11 cellular contexts compared by ENCODE assay signal in the genomic region with DNA sequence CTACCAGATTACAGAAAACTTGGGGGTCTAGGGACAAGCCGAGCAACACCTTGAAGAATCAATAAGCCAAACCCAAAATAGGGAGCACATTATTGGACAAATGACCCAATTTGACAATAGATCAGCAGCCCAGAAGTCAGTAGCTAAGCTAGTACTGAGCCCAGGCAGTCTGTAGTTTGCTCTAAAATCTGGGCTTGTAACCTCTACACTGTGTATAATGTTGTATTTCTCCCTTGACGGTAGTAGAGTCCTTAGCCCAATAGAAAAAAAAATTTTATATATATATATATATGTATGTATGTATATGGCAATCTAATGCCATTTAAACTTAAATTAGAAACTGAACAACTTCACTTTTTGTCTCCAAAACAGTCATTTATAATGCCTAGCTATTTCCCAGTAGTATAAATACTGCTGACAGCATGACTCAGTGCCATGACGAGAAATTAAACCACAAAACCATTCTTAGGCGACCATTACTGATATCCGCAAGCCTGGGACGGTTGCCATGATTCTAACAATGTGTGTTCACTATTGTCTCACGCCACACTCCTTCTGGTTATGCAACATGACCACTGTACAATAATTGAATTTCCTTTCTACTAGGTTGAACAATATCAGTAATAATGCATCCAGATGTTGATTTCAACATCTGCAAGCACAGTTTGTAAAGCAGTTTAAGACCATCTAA.
DNase-seq lines count a peak whose midpoint lies in the region; ATAC-seq and TF ChIP-seq lines count a peak whose summit lies in the region.
"Had no signal": no experiment of that assay in that cellular context is flagged by ENCODE, and none has a peak within 500 bp of the region (broad histone marks: within the 10 kb centered on the region; RNA-seq: fewer than 3 reads in every experiment).

No MANE protein-coding gene starts in this region.

- no peak for ATAC-seq in HG03469 (IDR thresholded peaks at IDR 0.05; ENCODE audit: unreplicated experiment)

- CTCF ChIA-PET in AG04450 (lab: Charles Lee): interaction anchor here (1.1 to 1.4 kb wide), 2 partner anchors 134 to 143 kb away, joined by 4 to 5 read pairs; no protein-coding TSS in a partner anchor

- POLR2A ChIA-PET in AG04450 (lab: Yijun Ruan, JAX): interaction anchor here (0.6 kb wide), 1 partner anchor 84 kb away, joined by 7 read pairs; no protein-coding TSS in a partner anchor

- 0 out of 2 replicates have a peak, but pooled peaks cover 3% of the 10 kb centered on the region for H3K4me1 ChIP-seq in SJCRH30

- no peaks in the 10 kb centered on the region for H3K9me3 ChIP-seq in AG04450 (ENCODE audit: control insufficient read depth, insufficient read depth, low read length)
- H3K9me3 ChIP-seq in SJCRH30 (replicated peaks): no peaks in the 10 kb centered on the region
- H3K9me3 ChIP-seq: neutrophil had no signal

- TF ChIP-seq CTCF in AG04450 (IDR thresholded peaks at IDR 0.05; ENCODE audit: low read depth, low read length): no peak
- no peak for TF ChIP-seq CTCF in fibroblast of the aortic adventitia (IDR thresholded peaks at IDR 0.05; ENCODE audit: insufficient read depth, low read length)

- H3K4me3 ChIP-seq in AG04450 (ENCODE audit: low read depth, low read length): no peak overlapping the region
- no peak overlapping the region for H3K4me3 ChIP-seq in SJCRH30
- no peak overlapping the region for H3K4me3 ChIP-seq in fibroblast of the aortic adventitia (ENCODE audit: low read depth, low read length)

- peak; percentile 88 for DNase-seq in AG04450 (ENCODE audit: low read depth, low spot score)
- peak; percentile 56 for DNase-seq in HK-2 (ENCODE audit: unreplicated experiment)
- peak; percentile 14 to 42 for DNase-seq in SJCRH30
- DNase-seq in fibroblast of the aortic adventitia (ENCODE audit: low read depth): peak; percentile 100
- DNase-seq in DMS 273 (lab: John Stamatoyannopoulos, UW; ENCODE audit: unreplicated experiment): no peak
- no peak for DNase-seq in 8988T
- DNase-seq in T-helper 9 cell: no peak
- DNase-seq: activated B cell treated with CpG ODN at 0.5 μM for 24 hours, DND-41 had no signal

- H3K27me3 ChIP-seq in AG04450 (ENCODE audit: control insufficient read depth, insufficient read depth, low read length) (peaks cover 2% of the 10 kb centered on the region), SJCRH30 (no peaks in the 10 kb centered on the region)
- H3K27me3 ChIP-seq: neutrophil had no signal

- H3K36me3 ChIP-seq in SJCRH30: no peaks in the 10 kb centered on the region
- H3K36me3 ChIP-seq: neutrophil had no signal

- H3K27ac ChIP-seq in AG04450 (ENCODE audit: low read depth, low read length): no peak overlapping the region
- no peak overlapping the region for H3K27ac ChIP-seq in SJCRH30
- H3K27ac ChIP-seq: neutrophil had no signal

Comparison
In these comparisons a context has a peak if more than half of its experiments do, and no peak if none do; other contexts are left out.
1. DNase-seq: peak in AG04450 (single experiment), HK-2 (single experiment), SJCRH30 (2 of 2) and fibroblast of the aortic adventitia (single experiment); none in DMS 273 (single experiment), 8988T (single experiment) and T-helper 9 cell (single experiment).